7 cellular contexts compared by ENCODE assay signal in genomic region chr2:99522155-99522554, GRCh38.
"Had no signal": no experiment of that assay in that cellular context is flagged by ENCODE, and none has a peak within 500 bp of the region (broad histone marks: within the 10 kb centered on the region; RNA-seq: fewer than 3 reads in every experiment).

No MANE protein-coding gene starts in this region.

- H3K4me3 ChIP-seq: GM23338, HAP-1 had no signal

- DNase-seq: H7, HFFc6, KG1 had no signal

- H3K36me3 ChIP-seq: HAP-1 had no signal

- ATAC-seq: GM23338, HCT116 had no signal

- H2AFZ ChIP-seq: GM23338 had no signal

- H3K27ac ChIP-seq: HL-60 had no signal

- H3K9me3 ChIP-seq: HAP-1 had no signal

- H3K4me1 ChIP-seq: HAP-1 had no signal

- H3K4me2 ChIP-seq: GM23338 had no signal
